Comparison of ENCODE assay signal across 6 cellular contexts in genomic region chr13:39133781-39134180, GRCh38.
"Had no signal": no experiment of that assay in that cellular context is flagged by ENCODE, and none has a peak within 500 bp of the region (broad histone marks: within the 10 kb centered on the region; RNA-seq: fewer than 3 reads in every experiment).

No MANE protein-coding gene starts in this region.

- H3K9me3 ChIP-seq: HAP-1 had no signal

- H3K27ac ChIP-seq: GM23248, HL-60 had no signal

- H3K4me3 ChIP-seq: GM23248, HAP-1 had no signal

- H3K36me3 ChIP-seq: HAP-1 had no signal

- DNase-seq: GM23248, GOT3, H7, HFFc6 had no signal
